In the genomic region with DNA sequence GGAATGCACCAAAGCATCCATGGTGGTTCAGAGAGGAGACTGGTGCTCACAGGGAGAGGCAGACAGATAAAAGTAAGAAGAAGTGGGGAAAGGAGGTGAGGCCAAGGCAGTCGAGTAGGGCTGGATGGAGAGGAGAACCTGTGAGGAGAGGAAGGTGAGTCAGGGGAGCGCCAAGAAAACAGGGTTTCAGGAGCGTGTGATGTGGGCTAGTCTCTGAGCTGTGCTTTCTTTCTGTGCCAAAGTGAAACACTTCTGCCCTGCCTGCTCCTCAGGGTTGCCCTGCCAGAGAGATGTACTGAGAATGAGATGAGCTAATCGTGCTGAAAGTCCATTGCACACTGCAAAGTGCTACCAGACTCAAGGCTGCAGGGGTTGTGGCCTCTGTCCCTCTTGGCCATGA, we compare ENCODE assay signal across 22 cellular contexts.
"Had no signal": no experiment of that assay in that cellular context is flagged by ENCODE, and none has a peak within 500 bp of the region (broad histone marks: within the 10 kb centered on the region; RNA-seq: fewer than 3 reads in every experiment).

No MANE protein-coding gene starts in this region.

- H3K27me3 ChIP-seq: brain microvascular endothelial cell, Peyer's patch had no signal

- H3K9ac ChIP-seq: SK-N-SH had no signal

- H3K4me3 ChIP-seq: cardiac muscle cell, Peyer's patch, SJCRH30 had no signal

- H3K27ac ChIP-seq: brain microvascular endothelial cell, cardiac muscle cell, Peyer's patch, RWPE1, SJCRH30, VCaP had no signal

- H3K9me3 ChIP-seq: Peyer's patch, SJCRH30, SK-N-SH had no signal

- H3K4me3 Mint-ChIP-seq: activated naive CD4-positive, alpha-beta T cell treated with anti-CD3 and anti-CD28 coated beads, Interleukin-2, amount 50 U/mL, for 24 hours had no signal

- H3K4me1 Mint-ChIP-seq: activated naive CD4-positive, alpha-beta T cell treated with anti-CD3 and anti-CD28 coated beads, Interleukin-2, amount 50 U/mL, for 24 hours had no signal

- H3K36me3 ChIP-seq: brain microvascular endothelial cell, cardiac muscle cell, Peyer's patch, SJCRH30 had no signal

- H3K27ac Mint-ChIP-seq: activated naive CD4-positive, alpha-beta T cell treated with anti-CD3 and anti-CD28 coated beads, Interleukin-2, amount 50 U/mL, for 24 hours had no signal

- H3K4me2 ChIP-seq: SK-N-SH had no signal

- H3K4me1 ChIP-seq: Peyer's patch, SJCRH30 had no signal

- H3K9me3 Mint-ChIP-seq: activated naive CD4-positive, alpha-beta T cell treated with anti-CD3 and anti-CD28 coated beads, Interleukin-2, amount 50 U/mL, for 24 hours had no signal

- DNase-seq: activated CD4-positive, alpha-beta T cell treated with anti-CD3 and anti-CD28 coated beads for 4 hours; activated CD4-positive, alpha-beta T cell treated with anti-CD3 and anti-CD28 coated beads, Interleukin-2, amount 50 U/mL, for 48 hours; activated CD4-positive, CD25-positive, alpha-beta regulatory T cell; activated CD8-positive, alpha-beta memory T cell treated with anti-CD3 and anti-CD28 coated beads, Interleukin-2, amount 50 U/mL, for 48 hours; activated gamma-delta T cell; activated T-cell treated with anti-CD3 and anti-CD28 coated beads, Interleukin-2, amount 50 U/mL, for 1 hour; brain microvascular endothelial cell; Karpas-422; MM.1S; NCI-H1105; NCI-H1436; NCI-H1694 treated with DMSO at 0.1 percent for 48 hours; NCI-H2029 treated with DMSO at 0.1 percent for 48 hours; NCI-H510A treated with DMSO at 0.1 percent for 48 hours; Peyer's patch; Right ventricle myocardium superior; SJCRH30; SK-N-SH had no signal

- H3K36me3 Mint-ChIP-seq: activated naive CD4-positive, alpha-beta T cell treated with anti-CD3 and anti-CD28 coated beads, Interleukin-2, amount 50 U/mL, for 24 hours had no signal
